20 cellular contexts compared by ENCODE assay signal in genomic region chr13:54775501-54776191, GRCh38.
A peak's percentile ranks its signal among the peaks of the same experiment; 100 is the strongest.
DNase-seq lines count a peak whose midpoint lies in the region; ATAC-seq and TF ChIP-seq lines count a peak whose summit lies in the region.
"Had no signal": no experiment of that assay in that cellular context is flagged by ENCODE, and none has a peak within 500 bp of the region (broad histone marks: within the 10 kb centered on the region; RNA-seq: fewer than 3 reads in every experiment).

No MANE protein-coding gene starts in this region.

- intact Hi-C loops in Right ventricle myocardium superior (cut with DNase I) = no loop called here

- H3K27me3 ChIP-seq in right atrium auricular region = no peaks in the 10 kb centered on the region
- H3K27me3 ChIP-seq in lung (ENCODE audit: control insufficient read depth, insufficient read depth) = no peaks in the 10 kb centered on the region

- H3K4me1 ChIP-seq in right atrium auricular region (no peaks in the 10 kb centered on the region), lung (ENCODE audit: control insufficient read depth in 2 of 2, insufficient read depth in 2 of 2, low read length in 2 of 2) (no peaks in the 10 kb centered on the region)
- H3K4me1 ChIP-seq: A549 had no signal

- no peaks in the 10 kb centered on the region for H3K27me3 Mint-ChIP-seq in stimulated activated memory B cell treated with anti-CD40 and anti-IgM and Interleukin-4, amounts not matched to agents 10 μg/mL and 1 μg/mL and 100 μg/mL, for 72 hours
- H3K27me3 Mint-ChIP-seq: CD4-positive, alpha-beta T cell; IgD-negative memory B cell had no signal

- no peak for TF ChIP-seq CTCF in right atrium auricular region (IDR thresholded peaks at IDR 0.05)
- TF ChIP-seq CTCF in lung (IDR thresholded peaks at IDR 0.05; ENCODE audit: control extremely low read depth, extremely low read depth) = no peak

- H3K36me3 ChIP-seq in right atrium auricular region (no peaks in the 10 kb centered on the region), lung (ENCODE audit: control insufficient read depth in 2 of 2, insufficient read depth in 2 of 2, low read length in 2 of 2) (no peaks in the 10 kb centered on the region)

- H3K4me3 ChIP-seq in right atrium auricular region (no peak overlapping the region), lung (no peak overlapping the region)
- H3K4me3 ChIP-seq: A549, GM23248 had no signal

- H3K27ac ChIP-seq in right atrium auricular region (no peak overlapping the region), lung (ENCODE audit: low read depth in 1 of 2, low read length in 1 of 2) (no peak overlapping the region)
- H3K27ac ChIP-seq: 22Rv1, A549, C4-2B, GM23248 had no signal

- 83 to 85% methylated on average over 13 of the region's 13 CpGs for WGBS in lung, 2 donors

- peaks cover 7% of the 10 kb centered on the region for H3K9me3 Mint-ChIP-seq in stimulated activated memory B cell treated with anti-CD40 and anti-IgM and Interleukin-4, amounts not matched to agents 10 μg/mL and 1 μg/mL and 100 μg/mL, for 72 hours

- no peaks in the 10 kb centered on the region for H3K4me1 Mint-ChIP-seq in stimulated activated memory B cell treated with anti-CD40 and anti-IgM and Interleukin-4, amounts not matched to agents 10 μg/mL and 1 μg/mL and 100 μg/mL, for 72 hours

- no peak for ATAC-seq in Right ventricle myocardium superior (ENCODE audit: poor library complexity)
- ATAC-seq in lung (ENCODE audit: insufficient read depth, low FRiP score) = peak; percentile 27
- ATAC-seq in stimulated activated memory B cell treated with anti-CD40 and anti-IgM and Interleukin-4, amounts not matched to agents 10 μg/mL and 1 μg/mL and 100 μg/mL, for 72 hours = peak; percentile 16
- no peak for ATAC-seq in GM21723 (IDR thresholded peaks at IDR 0.05; ENCODE audit: unreplicated experiment)
- no peak for ATAC-seq in HG03097 (IDR thresholded peaks at IDR 0.05; ENCODE audit: low FRiP score, unreplicated experiment)
- ATAC-seq: A549, HCT116, HepG2 had no signal

- no peak overlapping the region for H3K27ac Mint-ChIP-seq in stimulated activated memory B cell treated with anti-CD40 and anti-IgM and Interleukin-4, amounts not matched to agents 10 μg/mL and 1 μg/mL and 100 μg/mL, for 72 hours
- H3K27ac Mint-ChIP-seq: CD4-positive, alpha-beta T cell; HFFc6; IgD-negative memory B cell had no signal

- no peaks in the 10 kb centered on the region for H3K36me3 Mint-ChIP-seq in stimulated activated memory B cell treated with anti-CD40 and anti-IgM and Interleukin-4, amounts not matched to agents 10 μg/mL and 1 μg/mL and 100 μg/mL, for 72 hours
- H3K36me3 Mint-ChIP-seq: IgD-negative memory B cell had no signal

- no peaks in the 10 kb centered on the region for H3K9me3 ChIP-seq in right atrium auricular region
- peaks cover 0 to 2% of the 10 kb centered on the region in 2 donors for H3K9me3 ChIP-seq in lung (ENCODE audit: control insufficient read depth in 2 of 2, insufficient read depth in 1 of 2, low read length in 1 of 2)
- H3K9me3 ChIP-seq: A549 had no signal

- no peak overlapping the region for H3K4me3 Mint-ChIP-seq in stimulated activated memory B cell treated with anti-CD40 and anti-IgM and Interleukin-4, amounts not matched to agents 10 μg/mL and 1 μg/mL and 100 μg/mL, for 72 hours
- H3K4me3 Mint-ChIP-seq: CD4-positive, alpha-beta T cell; HFFc6; IgD-negative memory B cell had no signal

- DNase-seq in Right ventricle myocardium superior (peak; percentile 21), right atrium auricular region (ENCODE audit: low spot score) (no peak), lung (ENCODE audit: low spot score) (no peak), NCI-H524 (lab: John Stamatoyannopoulos, UW) (no peak)
- DNase-seq: AML-193; CD4-positive, alpha-beta T cell; DMS153; DMS79; GDM1; GM23248; HFFc6 had no signal

Comparison
In these comparisons a context has a peak if more than half of its experiments do, and no peak if none do; other contexts are left out.
1. ATAC-seq: peak in lung (single experiment) and stimulated activated memory B cell treated with anti-CD40 and anti-IgM and Interleukin-4, amounts not matched to agents 10 μg/mL and 1 μg/mL and 100 μg/mL, for 72 hours (single experiment); none in Right ventricle myocardium superior (single experiment), GM21723 (single experiment) and HG03097 (single experiment).